Comparison of ENCODE assay signal across 14 cellular contexts in genomic region chr1:109248444-109248796, GRCh38. TPM values are rescaled to one million over a fixed set of nuclear protein-coding genes. Genes with fewer than 3 reads are reported as not detected.
DNase-seq lines count a peak whose midpoint lies in the region; ATAC-seq and TF ChIP-seq lines count a peak whose summit lies in the region.
"Had no signal": no experiment of that assay in that cellular context is flagged by ENCODE, and none has a peak within 500 bp of the region (broad histone marks: within the 10 kb centered on the region; RNA-seq: fewer than 3 reads in every experiment).

No MANE protein-coding gene starts in this region.

- H3K4me3 ChIP-seq in BLaER1 treated with 17β-estradiol and CSF1 and Interleukin-3, amounts not matched to agents 10 nM and 100 nM: no peak overlapping the region

- DNase-seq in GM13977 (ENCODE audit: low spot score) (peak; percentile 28), neural crest cell (ENCODE audit: low read depth, low spot score) (no peak), SKM-1 (lab: John Stamatoyannopoulos, UW; ENCODE audit: unreplicated experiment) (no peak), NCI-H1694 treated with DMSO at 0.1 percent for 48 hours (lab: John Stamatoyannopoulos, UW) (no peak)
- no peak for DNase-seq in stimulated activated CD4-positive, alpha-beta T cell treated with anti-CD3 and anti-CD28 coated beads, Interleukin-12 subunit alpha, Interleukin-12 subunit beta, amount 100 ng/mL, for 4 hours
- DNase-seq: ACHN, Kasumi-1, NCI-H2029 treated with DMSO at 0.1 percent for 48 hours, NCI-H524, SIG-M5 had no signal

- H3K27me3 ChIP-seq in BLaER1 treated with 17β-estradiol and CSF1 and Interleukin-3, amounts not matched to agents 10 nM and 100 nM: peaks cover 0 to 17% (median 7%) of the 10 kb centered on the region in 11 experiments; a peak in 8 of 22 replicates
- H3K27me3 ChIP-seq: BE2C had no signal

- in situ Hi-C loops in GM13977 (cut with MboI; ENCODE audit: low pct_unique_long_range_greater_than_20kb, low sequenced_read_pairs, unreplicated experiment): no loop called here

- H3K27ac ChIP-seq in BLaER1 treated with 17β-estradiol and CSF1 and Interleukin-3, amounts not matched to agents 10 nM and 100 nM: no peak overlapping the region

- peaks cover 15 to 53% (median 46%) of the 10 kb centered on the region in 10 experiments for H3K4me1 ChIP-seq in BLaER1 treated with 17β-estradiol and CSF1 and Interleukin-3, amounts not matched to agents 10 nM and 100 nM

- H3K36me3 Mint-ChIP-seq in brain: peaks cover 24% of the 10 kb centered on the region
- H3K36me3 Mint-ChIP-seq in neural crest cell (ENCODE audit: low read depth): peaks cover 16% of the 10 kb centered on the region

- H3K27ac Mint-ChIP-seq in brain (peak overlapping the region in 2 of 5 experiments; percentile 45 to 78), neural crest cell (ENCODE audit: unreplicated experiment) (no peak overlapping the region)

- H3K9ac ChIP-seq in BLaER1 treated with 17β-estradiol and CSF1 and Interleukin-3, amounts not matched to agents 10 nM and 100 nM: no peak overlapping the region

- H3K4me2 ChIP-seq in BLaER1 treated with 17β-estradiol and CSF1 and Interleukin-3, amounts not matched to agents 10 nM and 100 nM: peak overlapping the region in 10 of 11 experiments; percentile 92 to 100 (median 99); a peak in 11 of 22 replicates

- H3K4me1 Mint-ChIP-seq in brain (peaks cover 69% of the 10 kb centered on the region), neural crest cell (peaks cover 39% of the 10 kb centered on the region)

- H3K4me3 Mint-ChIP-seq in brain (peak overlapping the region in 4 of 5 experiments; percentile 16 to 76 (median 38)), neural crest cell (peak overlapping the region; percentile 81)

- no peak for ATAC-seq in HG03457 (IDR thresholded peaks at IDR 0.05; ENCODE audit: unreplicated experiment)

- H3K27me3 Mint-ChIP-seq in brain (peaks cover 15% of the 10 kb centered on the region), neural crest cell (ENCODE audit: low read depth) (no peaks in the 10 kb centered on the region)

- peaks cover 0 to 24% (median 16%) of the 10 kb centered on the region in 5 experiments for H3K9me3 Mint-ChIP-seq in brain
- no peaks in the 10 kb centered on the region for H3K9me3 Mint-ChIP-seq in neural crest cell

- peaks cover 0 to 9% (median 0%) of the 10 kb centered on the region in 11 experiments; a peak in 5 of 22 replicates for H4K20me1 ChIP-seq in BLaER1 treated with 17β-estradiol and CSF1 and Interleukin-3, amounts not matched to agents 10 nM and 100 nM

- no peaks in the 10 kb centered on the region; a peak in 1 of 22 replicates for H3K9me3 ChIP-seq in BLaER1 treated with 17β-estradiol and CSF1 and Interleukin-3, amounts not matched to agents 10 nM and 100 nM (replicated peaks in 1 of 11)
- H3K9me3 ChIP-seq: BE2C had no signal

- H3K36me3 ChIP-seq in BLaER1 treated with 17β-estradiol and CSF1 and Interleukin-3, amounts not matched to agents 10 nM and 100 nM: no peaks in the 10 kb centered on the region
- H3K36me3 ChIP-seq: BE2C had no signal

- no peak for TF ChIP-seq CTCF in GM13977 (IDR thresholded peaks at IDR 0.05; ENCODE audit: extremely low read depth, insufficient read depth, missing control alignments)
- TF ChIP-seq CTCF in brain (conservative IDR thresholded peaks at IDR 0.05): no peak
- no peak for TF ChIP-seq CTCF in neural crest cell (conservative IDR thresholded peaks at IDR 0.05)

RNA-seq across cellular contexts. Expression of gene CELSR2, which starts 0.9 kb away (rescaled TPM):
- polyA plus RNA-seq in brain (ENCODE audit: insufficient read depth, low read depth, low replicate concordance): 109 TPM
- 97.1 and 99.2 TPM in 2 replicates for total RNA-seq in neural crest cell

RNA-seq across cellular contexts. Expression of gene PSRC1, which starts 34.5 kb away (rescaled TPM):
- 77.5 TPM for polyA plus RNA-seq in brain (ENCODE audit: insufficient read depth, low read depth, low replicate concordance)
- total RNA-seq in neural crest cell: 100 and 102 TPM in 2 replicates

RNA-seq across cellular contexts. Expression of gene SARS1, which starts 34.7 kb away (rescaled TPM):
- polyA plus RNA-seq in brain (ENCODE audit: insufficient read depth, low read depth, low replicate concordance): 402 TPM
- 156 and 158 TPM in 2 replicates for total RNA-seq in neural crest cell

RNA-seq across cellular contexts. Expression of gene MYBPHL, which starts 58.4 kb away (rescaled TPM):
- 0.75 TPM for polyA plus RNA-seq in brain (ENCODE audit: insufficient read depth, low read depth, low replicate concordance)
- total RNA-seq in neural crest cell: 0.82 TPM in 1 of 2 replicates, not detected in the other
